1 cellular context compared by ENCODE assay signal in genomic region chr17:39402279-39402889, GRCh38.
TF ChIP-seq lines count a peak whose summit lies in the region.

No MANE protein-coding gene starts in this region.

TF ChIP-seq in HepG2, 621 proteins besides CTCF, POLR2A, EP300 and RAD21 (continued from another document and continues in another):
- TF ChIP-seq ZNF34 (CRISPR knock-in tag; IDR thresholded peaks at IDR 0.05; ENCODE audit: borderline replicate concordance) (no peak), HOXA3 (CRISPR knock-in tag; IDR thresholded peaks at IDR 0.05) (peak; percentile 65; the same call in 1 of the 2 replicates), ZFP36L1 (CRISPR knock-in tag; IDR thresholded peaks at IDR 0.05) (peak; percentile 39; the same call in 1 of the 2 replicates), ZNF251 (CRISPR knock-in tag; IDR thresholded peaks at IDR 0.05) (no peak), ZBTB7A (CRISPR knock-in tag; IDR thresholded peaks at IDR 0.05) (no peak), ZNF577 (CRISPR knock-in tag; IDR thresholded peaks at IDR 0.05; ENCODE audit: borderline replicate concordance, low read depth) (no peak), TP53 (CRISPR knock-in tag; conservative IDR thresholded peaks at IDR 0.05) (no peak), ZXDC (CRISPR knock-in tag; IDR thresholded peaks at IDR 0.05) (no peak), ZNF317 (CRISPR knock-in tag; IDR thresholded peaks at IDR 0.05) (no peak), THYN1 (CRISPR knock-in tag; IDR thresholded peaks at IDR 0.05; ENCODE audit: borderline replicate concordance, low read depth) (no peak), ZNF30 (CRISPR knock-in tag; IDR thresholded peaks at IDR 0.05) (no peak), ARNTL (CRISPR knock-in tag; IDR thresholded peaks at IDR 0.05) (no peak), YEATS4 (CRISPR knock-in tag; IDR thresholded peaks at IDR 0.05; ENCODE audit: borderline replicate concordance) (no peak), LRRFIP1 (CRISPR knock-in tag; conservative IDR thresholded peaks at IDR 0.05) (no peak), ELK4 (CRISPR knock-in tag; IDR thresholded peaks at IDR 0.05; ENCODE audit: borderline replicate concordance) (no peak), ZNF83 (CRISPR knock-in tag; IDR thresholded peaks at IDR 0.05; ENCODE audit: borderline replicate concordance) (no peak), MTF2 (CRISPR knock-in tag; IDR thresholded peaks at IDR 0.05; ENCODE audit: borderline replicate concordance) (no peak), NR2F2 (IDR thresholded peaks at IDR 0.05; ENCODE audit: borderline replicate concordance, low read depth) (0 out of 2 replicates have a peak, but pooled peaks have one; percentile 23), ZNF703 (CRISPR knock-in tag; IDR thresholded peaks at IDR 0.05; ENCODE audit: borderline replicate concordance) (no peak), FOSL1 (CRISPR knock-in tag; IDR thresholded peaks at IDR 0.05; ENCODE audit: borderline replicate concordance) (no peak), PITX1 (CRISPR knock-in tag; IDR thresholded peaks at IDR 0.05) (no peak), ZNF652 (CRISPR knock-in tag; IDR thresholded peaks at IDR 0.05; ENCODE audit: borderline replicate concordance, low read depth) (no peak), PCBP1 (IDR thresholded peaks at IDR 0.05; ENCODE audit: borderline replicate concordance, low read depth, low read length) (no peak), ZNF547 (CRISPR knock-in tag; IDR thresholded peaks at IDR 0.05) (no peak), DBP (CRISPR knock-in tag; IDR thresholded peaks at IDR 0.05; ENCODE audit: not compliant biosample characterization) (no peak), ZSCAN29 (CRISPR knock-in tag; conservative IDR thresholded peaks at IDR 0.05) (no peak), NFIB (CRISPR knock-in tag; IDR thresholded peaks at IDR 0.05; ENCODE audit: borderline replicate concordance) (no peak), NFE2L1 (CRISPR knock-in tag; IDR thresholded peaks at IDR 0.05; ENCODE audit: borderline replicate concordance) (no peak), THAP7 (CRISPR knock-in tag; IDR thresholded peaks at IDR 0.05) (no peak), CERS6 (CRISPR knock-in tag; IDR thresholded peaks at IDR 0.05) (no peak), ZMAT3 (CRISPR knock-in tag; conservative IDR thresholded peaks at IDR 0.05) (no peak; the same call in 1 of the 2 replicates), NR2F1 (CRISPR knock-in tag; IDR thresholded peaks at IDR 0.05) (0 out of 4 replicates have a peak, but pooled peaks of 1 of the 2 experiments have one; percentile 4), KAT2B (IDR thresholded peaks at IDR 0.05; ENCODE audit: borderline replicate concordance, low read depth, low read length) (no peak), SAP130 (CRISPR knock-in tag; IDR thresholded peaks at IDR 0.05; ENCODE audit: low read depth) (peak; percentile 100), FLYWCH1 (CRISPR knock-in tag; IDR thresholded peaks at IDR 0.05) (no peak), LCORL (IDR thresholded peaks at IDR 0.05) (no peak), LCORL (CRISPR knock-in tag; IDR thresholded peaks at IDR 0.05) (no peak; the same call in 1 of the 2 replicates), ZNF598 (CRISPR knock-in tag; IDR thresholded peaks at IDR 0.05; ENCODE audit: borderline replicate concordance) (no peak), RFX5 (IDR thresholded peaks at IDR 0.05; ENCODE audit: low read depth, low read length) (peak; percentile 73; the same call in 1 of the 2 replicates), FUBP1 (CRISPR knock-in tag; IDR thresholded peaks at IDR 0.05; ENCODE audit: borderline replicate concordance) (no peak), ZNF180 (CRISPR knock-in tag; IDR thresholded peaks at IDR 0.05; ENCODE audit: borderline replicate concordance, low read depth) (no peak), ZNF296 (CRISPR knock-in tag; conservative IDR thresholded peaks at IDR 0.05) (no peak), EED (CRISPR knock-in tag; IDR thresholded peaks at IDR 0.05) (no peak), TRIM22 (IDR thresholded peaks at IDR 0.05) (no peak), SMYD3 (CRISPR knock-in tag; IDR thresholded peaks at IDR 0.05) (no peak), ZNF776 (CRISPR knock-in tag; IDR thresholded peaks at IDR 0.05) (no peak), BCL3 (CRISPR knock-in tag; IDR thresholded peaks at IDR 0.05) (no peak), ZGPAT (CRISPR knock-in tag; IDR thresholded peaks at IDR 0.05) (no peak; the same call in 1 of the 2 replicates)
